ENCODE assay signal across 35 cellular contexts in genomic region chr3:20327889-20328288, GRCh38.
"Had no signal": no experiment of that assay in that cellular context is flagged by ENCODE, and none has a peak within 500 bp of the region (broad histone marks: within the 10 kb centered on the region; RNA-seq: fewer than 3 reads in every experiment).

No MANE protein-coding gene starts in this region.

- H3K4me3 Mint-ChIP-seq: activated B cell treated with CpG ODN at 0.5 μM for 24 hours; activated CD4-positive, alpha-beta memory T cell treated with anti-CD3 and anti-CD28 coated beads for 36 hours; activated CD4-positive, alpha-beta T cell treated with anti-CD3 and anti-CD28 coated beads, Interleukin-2, amount 10 ng/mL, durations not matched to agents 24 days and 14 days; activated CD8-positive, alpha-beta T cell treated with anti-CD3 and anti-CD28 coated beads for 36 hours; activated naive CD4-positive, alpha-beta T cell treated with anti-CD3 and anti-CD28 coated beads for 36 hours; activated naive CD8-positive, alpha-beta T cell treated with anti-CD3 and anti-CD28 coated beads for 36 hours; activated T-cell treated with anti-CD3 and anti-CD28 coated beads, Interleukin-2, amount 50 U/mL, for 24 hours; activated T-cell treated with anti-CD3 and anti-CD28 coated beads, Interleukin-2, amount 50 U/mL, for 72 hours; activated T-helper 1 cell treated with anti-CD3 and anti-CD28 coated beads, Interleukin-12 subunit alpha, Interleukin-12 subunit beta, Interleukin-2, Interleukin-4 antibody, amounts not matched to agents 30 ng/mL and 10 ng/mL and 1 ng/mL, durations not matched to agents 14 hours and 24 hours and 36 hours; activated T-helper 17 cell treated with anti-CD3 and anti-CD28 coated beads, Interleukin-2, amount 50 U/mL, for 72 hours; brain; central memory CD8-positive, alpha-beta T cell; T-helper 1 cell treated with Interleukin-12 subunit alpha and Interleukin-12 subunit beta and Interleukin-4 antibody, amounts not matched to agents 30 μg/mL and 1 μg/mL, for 36 hours; T-helper 2 cell treated with Interferon-gamma antibody and Interleukin-4, amounts not matched to agents 5 μg/mL and 100 μg/mL, for 36 hours had no signal

- H3K9me3 ChIP-seq: ascending aorta had no signal

- DNase-seq: activated B cell treated with CpG ODN at 0.5 μM for 24 hours; activated CD4-positive, alpha-beta memory T cell treated with anti-CD3 and anti-CD28 coated beads for 36 hours; activated CD4-positive, alpha-beta T cell treated with anti-CD3 and anti-CD28 coated beads for 4 hours; activated CD4-positive, alpha-beta T cell treated with anti-CD3 and anti-CD28 coated beads, Interleukin-2, amount 10 ng/mL, durations not matched to agents 24 days and 14 days; activated CD4-positive, alpha-beta T cell treated with anti-CD3 and anti-CD28 coated beads, Interleukin-2, amount 50 U/mL, for 1 hour; activated CD4-positive, alpha-beta T cell treated with anti-CD3 and anti-CD28 coated beads, Interleukin-2, amount 50 U/mL, for 4 hours; activated CD4-positive, CD25-positive, alpha-beta regulatory T cell treated with anti-CD3 and anti-CD28 coated beads, Interleukin-2, amount 50 U/mL, for 72 hours; activated CD8-positive, alpha-beta memory T cell treated with anti-CD3 and anti-CD28 coated beads, Interleukin-2, amount 50 U/mL, for 4 hours; activated CD8-positive, alpha-beta T cell treated with anti-CD3 and anti-CD28 coated beads for 36 hours; activated effector memory CD4-positive, alpha-beta T cell treated with anti-CD3 and anti-CD28 coated beads, Interleukin-2, amount 50 U/mL, for 16 hours; activated gamma-delta T cell treated with Interleukin-2 at 50 U/mL for 16 hours; activated naive CD4-positive, alpha-beta T cell; activated naive CD4-positive, alpha-beta T cell treated with anti-CD3 and anti-CD28 coated beads for 36 hours; activated naive CD4-positive, alpha-beta T cell treated with anti-CD3 and anti-CD28 coated beads, Interleukin-2, amount 50 U/mL, for 16 hours; activated naive CD8-positive, alpha-beta T cell treated with anti-CD3 and anti-CD28 coated beads for 36 hours; activated T-cell treated with anti-CD3 and anti-CD28 coated beads for 4 hours; activated T-cell treated with anti-CD3 and anti-CD28 coated beads, Interleukin-2, amount 50 U/mL, for 24 hours; activated T-cell treated with anti-CD3 and anti-CD28 coated beads, Interleukin-2, amount 50 U/mL, for 72 hours; amygdala; anterior cingulate cortex; caudate nucleus; cerebellar nuclear complex; T-helper 1 cell; T-helper 2 cell; T-helper 9 cell had no signal

- H3K27me3 ChIP-seq: ascending aorta, cardiac muscle cell had no signal

- H3K27ac Mint-ChIP-seq: activated B cell treated with CpG ODN at 0.5 μM for 24 hours; activated CD4-positive, alpha-beta memory T cell treated with anti-CD3 and anti-CD28 coated beads for 36 hours; activated CD4-positive, alpha-beta T cell treated with anti-CD3 and anti-CD28 coated beads, Interleukin-2, amount 10 ng/mL, durations not matched to agents 24 days and 14 days; activated CD8-positive, alpha-beta T cell treated with anti-CD3 and anti-CD28 coated beads for 36 hours; activated naive CD4-positive, alpha-beta T cell treated with anti-CD3 and anti-CD28 coated beads for 36 hours; activated naive CD4-positive, alpha-beta T cell treated with anti-CD3 and anti-CD28 coated beads, Interleukin-2, amount 50 U/mL, for 72 hours; activated naive CD8-positive, alpha-beta T cell treated with anti-CD3 and anti-CD28 coated beads for 36 hours; activated T-cell treated with anti-CD3 and anti-CD28 coated beads, Interleukin-2, amount 50 U/mL, for 24 hours; activated T-cell treated with anti-CD3 and anti-CD28 coated beads, Interleukin-2, amount 50 U/mL, for 72 hours; activated T-helper 1 cell treated with anti-CD3 and anti-CD28 coated beads, Interleukin-12 subunit alpha, Interleukin-12 subunit beta, Interleukin-2, Interleukin-4 antibody, amounts not matched to agents 30 ng/mL and 10 ng/mL and 1 ng/mL, durations not matched to agents 14 hours and 24 hours and 36 hours; activated T-helper 17 cell treated with anti-CD3 and anti-CD28 coated beads, Interleukin-2, amount 50 U/mL, for 72 hours; brain; T-helper 1 cell treated with Interleukin-12 subunit alpha and Interleukin-12 subunit beta and Interleukin-4 antibody, amounts not matched to agents 30 μg/mL and 1 μg/mL, for 36 hours; T-helper 2 cell treated with Interferon-gamma antibody and Interleukin-4, amounts not matched to agents 5 μg/mL and 100 μg/mL, for 36 hours had no signal

- H3K9me3 Mint-ChIP-seq: activated B cell treated with CpG ODN at 0.5 μM for 24 hours; activated CD4-positive, alpha-beta memory T cell treated with anti-CD3 and anti-CD28 coated beads for 36 hours; activated CD4-positive, alpha-beta T cell treated with anti-CD3 and anti-CD28 coated beads, Interleukin-2, amount 10 ng/mL, durations not matched to agents 24 days and 14 days; activated CD8-positive, alpha-beta T cell treated with anti-CD3 and anti-CD28 coated beads for 36 hours; activated naive CD4-positive, alpha-beta T cell treated with anti-CD3 and anti-CD28 coated beads for 36 hours; activated naive CD4-positive, alpha-beta T cell treated with anti-CD3 and anti-CD28 coated beads, Interleukin-2, amount 50 U/mL, for 72 hours; activated naive CD8-positive, alpha-beta T cell treated with anti-CD3 and anti-CD28 coated beads for 36 hours; activated T-cell treated with anti-CD3 and anti-CD28 coated beads, Interleukin-2, amount 50 U/mL, for 24 hours; activated T-helper 1 cell treated with anti-CD3 and anti-CD28 coated beads, Interleukin-12 subunit alpha, Interleukin-12 subunit beta, Interleukin-2, Interleukin-4 antibody, amounts not matched to agents 30 ng/mL and 10 ng/mL and 1 ng/mL, durations not matched to agents 14 hours and 24 hours and 36 hours; activated T-helper 17 cell treated with anti-CD3 and anti-CD28 coated beads, Interleukin-2, amount 50 U/mL, for 72 hours; central memory CD8-positive, alpha-beta T cell; T-helper 1 cell treated with Interleukin-12 subunit alpha and Interleukin-12 subunit beta and Interleukin-4 antibody, amounts not matched to agents 30 μg/mL and 1 μg/mL, for 36 hours; T-helper 2 cell treated with Interferon-gamma antibody and Interleukin-4, amounts not matched to agents 5 μg/mL and 100 μg/mL, for 36 hours had no signal

- H3K36me3 Mint-ChIP-seq: activated CD4-positive, alpha-beta memory T cell treated with anti-CD3 and anti-CD28 coated beads for 36 hours; activated naive CD4-positive, alpha-beta T cell treated with anti-CD3 and anti-CD28 coated beads, Interleukin-2, amount 50 U/mL, for 72 hours; activated naive CD8-positive, alpha-beta T cell treated with anti-CD3 and anti-CD28 coated beads for 36 hours; brain had no signal

- H3K27me3 Mint-ChIP-seq: activated CD4-positive, alpha-beta memory T cell treated with anti-CD3 and anti-CD28 coated beads for 36 hours; activated CD8-positive, alpha-beta T cell treated with anti-CD3 and anti-CD28 coated beads for 36 hours; activated naive CD8-positive, alpha-beta T cell treated with anti-CD3 and anti-CD28 coated beads for 36 hours; activated T-cell treated with anti-CD3 and anti-CD28 coated beads, Interleukin-2, amount 50 U/mL, for 24 hours; activated T-helper 17 cell treated with anti-CD3 and anti-CD28 coated beads, Interleukin-2, amount 50 U/mL, for 72 hours; central memory CD8-positive, alpha-beta T cell had no signal

- H3K4me1 Mint-ChIP-seq: activated CD4-positive, alpha-beta T cell treated with anti-CD3 and anti-CD28 coated beads, Interleukin-2, amount 10 ng/mL, durations not matched to agents 24 days and 14 days; activated naive CD8-positive, alpha-beta T cell treated with anti-CD3 and anti-CD28 coated beads for 36 hours; activated T-helper 17 cell treated with anti-CD3 and anti-CD28 coated beads, Interleukin-2, amount 50 U/mL, for 72 hours; central memory CD8-positive, alpha-beta T cell had no signal

- H3K27ac ChIP-seq: ascending aorta, cardiac muscle cell, VCaP had no signal

- H3K36me3 ChIP-seq: ascending aorta, cardiac muscle cell had no signal

- H3K4me3 ChIP-seq: ascending aorta, cardiac muscle cell had no signal

- ATAC-seq: activated CD8-positive, alpha-beta T cell treated with anti-CD3 and anti-CD28 coated beads for 36 hours; activated naive CD4-positive, alpha-beta T cell treated with anti-CD3 and anti-CD28 coated beads, Interleukin-2, amount 50 U/mL, for 72 hours; activated T-cell treated with anti-CD3 and anti-CD28 coated beads, Interleukin-2, amount 50 U/mL, for 72 hours; activated T-helper 17 cell treated with anti-CD3 and anti-CD28 coated beads, Interleukin-2, amount 50 U/mL, for 72 hours had no signal
